8 cellular contexts compared by ENCODE assay signal in genomic region chr19:11482384-11483050, GRCh38. TPM values are rescaled to one million over a fixed set of nuclear protein-coding genes. Genes with fewer than 3 reads are reported as not detected.
DNase-seq lines count a peak whose midpoint lies in the region; ATAC-seq, FAIRE-seq and TF ChIP-seq lines count a peak whose summit lies in the region.

No MANE protein-coding gene starts in this region.

- DNase-seq in DMS153 treated with DMSO at 0.1 percent for 48 hours (lab: John Stamatoyannopoulos, UW; ENCODE audit: unreplicated experiment) (peak; percentile 88), Kasumi-1 (lab: John Stamatoyannopoulos, UW) (peak; percentile 77 to 81), RCC 7860 (ENCODE audit: low spot score) (peak; percentile 65), fibroblast of mammary gland (ENCODE audit: low read depth) (peak; percentile 70), nephron progenitor cell (peak; percentile 83)
- peak; percentile 84 for DNase-seq in activated T-helper 1 cell treated with anti-CD3 and anti-CD28 coated beads, Interleukin-12 subunit alpha, Interleukin-12 subunit beta, Interleukin-2, Interleukin-4 antibody, amounts not matched to agents 30 ng/mL and 10 ng/mL and 1 ng/mL, durations not matched to agents 14 hours and 24 hours and 36 hours (ENCODE audit: low spot score)

- H3K4me3 ChIP-seq in fibroblast of mammary gland (ENCODE audit: control insufficient read depth, low read depth, low read length): peak overlapping the region; percentile 21

- peaks cover 25% of the 10 kb centered on the region for H3K27me3 Mint-ChIP-seq in activated T-helper 1 cell treated with anti-CD3 and anti-CD28 coated beads, Interleukin-12 subunit alpha, Interleukin-12 subunit beta, Interleukin-2, Interleukin-4 antibody, amounts not matched to agents 30 ng/mL and 10 ng/mL and 1 ng/mL, durations not matched to agents 14 hours and 24 hours and 36 hours (ENCODE audit: insufficient read depth)
- peaks cover 51% of the 10 kb centered on the region for H3K27me3 Mint-ChIP-seq in nephron progenitor cell (ENCODE audit: low read depth, poor library complexity)
- peaks cover 28% of the 10 kb centered on the region for H3K27me3 Mint-ChIP-seq in stimulated activated naive CD8-positive, alpha-beta T cell treated with anti-CD3 and anti-CD28 coated beads, Interleukin-15, Interleukin-2, amounts not matched to agents 100 ng/mL and 50 ng/mL, for 24 hours

- peaks cover 7% of the 10 kb centered on the region for H3K36me3 Mint-ChIP-seq in activated T-helper 1 cell treated with anti-CD3 and anti-CD28 coated beads, Interleukin-12 subunit alpha, Interleukin-12 subunit beta, Interleukin-2, Interleukin-4 antibody, amounts not matched to agents 30 ng/mL and 10 ng/mL and 1 ng/mL, durations not matched to agents 14 hours and 24 hours and 36 hours (ENCODE audit: low read depth)
- peaks cover 15% of the 10 kb centered on the region for H3K36me3 Mint-ChIP-seq in nephron progenitor cell (ENCODE audit: low read depth)
- H3K36me3 Mint-ChIP-seq in stimulated activated naive CD8-positive, alpha-beta T cell treated with anti-CD3 and anti-CD28 coated beads, Interleukin-15, Interleukin-2, amounts not matched to agents 100 ng/mL and 50 ng/mL, for 24 hours (ENCODE audit: low read depth): peaks cover 8% of the 10 kb centered on the region

- ATAC-seq in GM21737 (IDR thresholded peaks at IDR 0.05; ENCODE audit: unreplicated experiment): peak; percentile 57

- peaks cover 16% of the 10 kb centered on the region for H3K4me1 Mint-ChIP-seq in activated T-helper 1 cell treated with anti-CD3 and anti-CD28 coated beads, Interleukin-12 subunit alpha, Interleukin-12 subunit beta, Interleukin-2, Interleukin-4 antibody, amounts not matched to agents 30 ng/mL and 10 ng/mL and 1 ng/mL, durations not matched to agents 14 hours and 24 hours and 36 hours (ENCODE audit: low read depth)
- H3K4me1 Mint-ChIP-seq in nephron progenitor cell: peaks cover 5% of the 10 kb centered on the region
- peaks cover 29% of the 10 kb centered on the region for H3K4me1 Mint-ChIP-seq in stimulated activated naive CD8-positive, alpha-beta T cell treated with anti-CD3 and anti-CD28 coated beads, Interleukin-15, Interleukin-2, amounts not matched to agents 100 ng/mL and 50 ng/mL, for 24 hours (ENCODE audit: low read depth)

- peak overlapping the region; percentile 82 for H3K4me3 Mint-ChIP-seq in activated T-helper 1 cell treated with anti-CD3 and anti-CD28 coated beads, Interleukin-12 subunit alpha, Interleukin-12 subunit beta, Interleukin-2, Interleukin-4 antibody, amounts not matched to agents 30 ng/mL and 10 ng/mL and 1 ng/mL, durations not matched to agents 14 hours and 24 hours and 36 hours
- H3K4me3 Mint-ChIP-seq in nephron progenitor cell: peak overlapping the region; percentile 48
- H3K4me3 Mint-ChIP-seq in stimulated activated naive CD8-positive, alpha-beta T cell treated with anti-CD3 and anti-CD28 coated beads, Interleukin-15, Interleukin-2, amounts not matched to agents 100 ng/mL and 50 ng/mL, for 24 hours: peak overlapping the region; percentile 71

- peak overlapping the region; percentile 88 for H3K27ac Mint-ChIP-seq in activated T-helper 1 cell treated with anti-CD3 and anti-CD28 coated beads, Interleukin-12 subunit alpha, Interleukin-12 subunit beta, Interleukin-2, Interleukin-4 antibody, amounts not matched to agents 30 ng/mL and 10 ng/mL and 1 ng/mL, durations not matched to agents 14 hours and 24 hours and 36 hours
- no peak overlapping the region for H3K27ac Mint-ChIP-seq in nephron progenitor cell
- H3K27ac Mint-ChIP-seq in stimulated activated naive CD8-positive, alpha-beta T cell treated with anti-CD3 and anti-CD28 coated beads, Interleukin-15, Interleukin-2, amounts not matched to agents 100 ng/mL and 50 ng/mL, for 24 hours: peak overlapping the region; percentile 83

- TF ChIP-seq CTCF in fibroblast of mammary gland (conservative IDR thresholded peaks at IDR 0.05; ENCODE audit: control insufficient read depth, insufficient read depth, low read depth, low read length): peak; percentile 44
- peak; percentile 88 for TF ChIP-seq CTCF in nephron progenitor cell (IDR thresholded peaks at IDR 0.05)

- FAIRE-seq in RCC 7860 (lab: Jason Lieb, UNC): no peak

- intact Hi-C loops in activated T-helper 1 cell treated with anti-CD3 and anti-CD28 coated beads, Interleukin-12 subunit alpha, Interleukin-12 subunit beta, Interleukin-2, Interleukin-4 antibody, amounts not matched to agents 30 ng/mL and 10 ng/mL and 1 ng/mL, durations not matched to agents 14 hours and 24 hours and 36 hours (cut with micrococcal nuclease): loop anchor here (1.0 to 5.0 kb wide), 10 partner anchors 23 to 345 kb away; partner anchors contain the start of genes CCDC159, ELOF1, ODAD3 and PRKCSH

- H3K9me3 Mint-ChIP-seq in activated T-helper 1 cell treated with anti-CD3 and anti-CD28 coated beads, Interleukin-12 subunit alpha, Interleukin-12 subunit beta, Interleukin-2, Interleukin-4 antibody, amounts not matched to agents 30 ng/mL and 10 ng/mL and 1 ng/mL, durations not matched to agents 14 hours and 24 hours and 36 hours: no peaks in the 10 kb centered on the region
- peaks cover 8% of the 10 kb centered on the region for H3K9me3 Mint-ChIP-seq in nephron progenitor cell
- no peaks in the 10 kb centered on the region for H3K9me3 Mint-ChIP-seq in stimulated activated naive CD8-positive, alpha-beta T cell treated with anti-CD3 and anti-CD28 coated beads, Interleukin-15, Interleukin-2, amounts not matched to agents 100 ng/mL and 50 ng/mL, for 24 hours

RNA-seq across cellular contexts. Expression of gene ELAVL3, which starts 1.7 kb away (rescaled TPM):
- 0.34 TPM in 1 of 2 replicates, not detected in the other for total RNA-seq in activated T-helper 1 cell treated with anti-CD3 and anti-CD28 coated beads, Interleukin-12 subunit alpha, Interleukin-12 subunit beta, Interleukin-2, Interleukin-4 antibody, amounts not matched to agents 30 ng/mL and 10 ng/mL and 1 ng/mL, durations not matched to agents 14 hours and 24 hours and 36 hours

RNA-seq across cellular contexts. Expression of gene ZNF653, which starts 23.1 kb away (rescaled TPM):
- total RNA-seq in activated T-helper 1 cell treated with anti-CD3 and anti-CD28 coated beads, Interleukin-12 subunit alpha, Interleukin-12 subunit beta, Interleukin-2, Interleukin-4 antibody, amounts not matched to agents 30 ng/mL and 10 ng/mL and 1 ng/mL, durations not matched to agents 14 hours and 24 hours and 36 hours: 19.9 and 23.1 TPM in 2 replicates

RNA-seq across cellular contexts. Expression of gene ECSIT, which starts 46.4 kb away (rescaled TPM):
- 37.3 and 38.8 TPM in 2 replicates for total RNA-seq in activated T-helper 1 cell treated with anti-CD3 and anti-CD28 coated beads, Interleukin-12 subunit alpha, Interleukin-12 subunit beta, Interleukin-2, Interleukin-4 antibody, amounts not matched to agents 30 ng/mL and 10 ng/mL and 1 ng/mL, durations not matched to agents 14 hours and 24 hours and 36 hours

RNA-seq across cellular contexts. Expression of gene PRKCSH, which starts 47.1 kb away (rescaled TPM):
- total RNA-seq in activated T-helper 1 cell treated with anti-CD3 and anti-CD28 coated beads, Interleukin-12 subunit alpha, Interleukin-12 subunit beta, Interleukin-2, Interleukin-4 antibody, amounts not matched to agents 30 ng/mL and 10 ng/mL and 1 ng/mL, durations not matched to agents 14 hours and 24 hours and 36 hours: 322 and 334 TPM in 2 replicates

RNA-seq across cellular contexts. Expression of gene ODAD3, which starts 47.6 kb away (rescaled TPM):
- not detected in 2 replicates for total RNA-seq in activated T-helper 1 cell treated with anti-CD3 and anti-CD28 coated beads, Interleukin-12 subunit alpha, Interleukin-12 subunit beta, Interleukin-2, Interleukin-4 antibody, amounts not matched to agents 30 ng/mL and 10 ng/mL and 1 ng/mL, durations not matched to agents 14 hours and 24 hours and 36 hours

Comparison
In these comparisons a context has a peak if more than half of its experiments do, and no peak if none do; other contexts are left out.
1. Peak in every context shown above with its lines: DNase-seq, ATAC-seq and H3K4me3 ChIP-seq.